ENCODE assay signal across 12 cellular contexts in genomic region chr4:38980903-38981676, GRCh38. TPM values are rescaled to one million over a fixed set of nuclear protein-coding genes. Genes with fewer than 3 reads are reported as not detected.
DNase-seq lines count a peak whose midpoint lies in the region; ATAC-seq and TF ChIP-seq lines count a peak whose summit lies in the region.
"Had no signal": no experiment of that assay in that cellular context is flagged by ENCODE, and none has a peak within 500 bp of the region (broad histone marks: within the 10 kb centered on the region; RNA-seq: fewer than 3 reads in every experiment).

No MANE protein-coding gene starts in this region.

- CTCF ChIA-PET in activated naive CD4-positive, alpha-beta T cell treated with anti-CD3 and anti-CD28 coated beads, Interleukin-2, amount 10 ng/mL, durations not matched to agents 7 days and 5 days (lab: Charles Lee) = interaction anchor here (1.4 kb wide), 1 partner anchor 78 kb away, joined by 3 read pairs; no protein-coding TSS in a partner anchor

- no peak for ATAC-seq in GM19467 (IDR thresholded peaks at IDR 0.05; ENCODE audit: unreplicated experiment)
- ATAC-seq in HG02798 (IDR thresholded peaks at IDR 0.05; ENCODE audit: poor library complexity, unreplicated experiment) = no peak
- ATAC-seq in stimulated activated naive B cell treated with anti-CD40 and anti-IgM and Interleukin-4, amounts not matched to agents 10 μg/mL and 1 μg/mL and 100 μg/mL, for 72 hours (replicated peaks) = no peak

- H3K27me3 Mint-ChIP-seq in activated naive CD4-positive, alpha-beta T cell treated with anti-CD3 and anti-CD28 coated beads, Interleukin-2, amount 10 ng/mL, durations not matched to agents 7 days and 5 days = no peaks in the 10 kb centered on the region
- H3K27me3 Mint-ChIP-seq in brain = no peaks in the 10 kb centered on the region
- H3K27me3 Mint-ChIP-seq in stimulated activated naive B cell treated with anti-CD40 and anti-IgM and Interleukin-4, amounts not matched to agents 10 μg/mL and 1 μg/mL and 100 μg/mL, for 72 hours = no peaks in the 10 kb centered on the region
- H3K27me3 Mint-ChIP-seq: CD4-positive, alpha-beta T cell had no signal

- 69% methylated on average over 7 of the region's 7 CpGs for WGBS in smooth muscle cell (ENCODE audit: low lambda C conversion rate)

- H3K9me3 Mint-ChIP-seq in activated naive CD4-positive, alpha-beta T cell treated with anti-CD3 and anti-CD28 coated beads, Interleukin-2, amount 10 ng/mL, durations not matched to agents 7 days and 5 days = no peaks in the 10 kb centered on the region
- H3K9me3 Mint-ChIP-seq in brain = no peaks in the 10 kb centered on the region
- no peaks in the 10 kb centered on the region for H3K9me3 Mint-ChIP-seq in stimulated activated naive B cell treated with anti-CD40 and anti-IgM and Interleukin-4, amounts not matched to agents 10 μg/mL and 1 μg/mL and 100 μg/mL, for 72 hours
- H3K9me3 Mint-ChIP-seq: CD4-positive, alpha-beta T cell had no signal

- H3K36me3 Mint-ChIP-seq in activated naive CD4-positive, alpha-beta T cell treated with anti-CD3 and anti-CD28 coated beads, Interleukin-2, amount 10 ng/mL, durations not matched to agents 7 days and 5 days = peaks cover 78% of the 10 kb centered on the region
- no peaks in the 10 kb centered on the region for H3K36me3 Mint-ChIP-seq in brain
- peaks cover 18 to 38% of the 10 kb centered on the region in 2 donors for H3K36me3 Mint-ChIP-seq in stimulated activated naive B cell treated with anti-CD40 and anti-IgM and Interleukin-4, amounts not matched to agents 10 μg/mL and 1 μg/mL and 100 μg/mL, for 72 hours

- H2AFZ ChIP-seq in smooth muscle cell (ENCODE audit: low read depth) = peak overlapping the region; percentile 21

- no peaks in the 10 kb centered on the region for H3K9me3 ChIP-seq in smooth muscle cell (replicated peaks; ENCODE audit: low read depth)
- H3K9me3 ChIP-seq: esophagus squamous epithelium had no signal

- H3K4me2 ChIP-seq in smooth muscle cell = peak overlapping the region; percentile 10

- H3K27me3 ChIP-seq in smooth muscle cell (ENCODE audit: low read depth) = no peaks in the 10 kb centered on the region
- H3K27me3 ChIP-seq: esophagus squamous epithelium had no signal

- no peaks in the 10 kb centered on the region for H4K20me1 ChIP-seq in smooth muscle cell (ENCODE audit: low read depth)

- H3K27ac Mint-ChIP-seq in activated naive CD4-positive, alpha-beta T cell treated with anti-CD3 and anti-CD28 coated beads, Interleukin-2, amount 10 ng/mL, durations not matched to agents 7 days and 5 days = peak overlapping the region; percentile 76
- H3K27ac Mint-ChIP-seq in brain = peak overlapping the region; percentile 11 to 71 (median 31)
- no peak overlapping the region for H3K27ac Mint-ChIP-seq in stimulated activated naive B cell treated with anti-CD40 and anti-IgM and Interleukin-4, amounts not matched to agents 10 μg/mL and 1 μg/mL and 100 μg/mL, for 72 hours
- H3K27ac Mint-ChIP-seq: CD4-positive, alpha-beta T cell had no signal

- H3K4me1 Mint-ChIP-seq in activated naive CD4-positive, alpha-beta T cell treated with anti-CD3 and anti-CD28 coated beads, Interleukin-2, amount 10 ng/mL, durations not matched to agents 7 days and 5 days = peaks cover 54% of the 10 kb centered on the region
- H3K4me1 Mint-ChIP-seq in brain = peaks cover 61% of the 10 kb centered on the region
- H3K4me1 Mint-ChIP-seq in stimulated activated naive B cell treated with anti-CD40 and anti-IgM and Interleukin-4, amounts not matched to agents 10 μg/mL and 1 μg/mL and 100 μg/mL, for 72 hours = peaks cover 19 to 25% of the 10 kb centered on the region in 2 donors

- no peak overlapping the region for H3K4me3 Mint-ChIP-seq in activated naive CD4-positive, alpha-beta T cell treated with anti-CD3 and anti-CD28 coated beads, Interleukin-2, amount 10 ng/mL, durations not matched to agents 7 days and 5 days
- no peak overlapping the region for H3K4me3 Mint-ChIP-seq in brain
- H3K4me3 Mint-ChIP-seq in stimulated activated naive B cell treated with anti-CD40 and anti-IgM and Interleukin-4, amounts not matched to agents 10 μg/mL and 1 μg/mL and 100 μg/mL, for 72 hours = no peak overlapping the region
- H3K4me3 Mint-ChIP-seq: CD4-positive, alpha-beta T cell had no signal

- H3K9ac ChIP-seq in smooth muscle cell (ENCODE audit: low read depth) = no peak overlapping the region

- peak overlapping the region; percentile 3 for H3K27ac ChIP-seq in smooth muscle cell (ENCODE audit: low read depth)

- peak; percentile 21 for DNase-seq in activated naive CD4-positive, alpha-beta T cell treated with anti-CD3 and anti-CD28 coated beads, Interleukin-2, amount 10 ng/mL, durations not matched to agents 7 days and 5 days
- DNase-seq in activated naive CD4-positive, alpha-beta T cell treated with Interleukin-2 at 50 U/mL for 16 hours = no peak
- peak; percentile 79 for DNase-seq in M059J (ENCODE audit: low read depth)
- DNase-seq in smooth muscle cell (lab: John Stamatoyannopoulos, UW; ENCODE audit: unreplicated experiment) = no peak
- DNase-seq in stimulated activated naive B cell treated with anti-CD40 and anti-IgM and Interleukin-4, amounts not matched to agents 10 μg/mL and 1 μg/mL and 100 μg/mL, for 72 hours = no peak
- DNase-seq: activated effector memory CD4-positive, alpha-beta T cell treated with Interleukin-2 at 50 U/mL for 16 hours; CD4-positive, alpha-beta T cell; esophagus squamous epithelium; NCI-H187 had no signal

- no peaks in the 10 kb centered on the region for H3K36me3 ChIP-seq in smooth muscle cell (ENCODE audit: low read depth)
- H3K36me3 ChIP-seq: esophagus squamous epithelium had no signal

- no peak overlapping the region for H3K4me3 ChIP-seq in smooth muscle cell
- H3K4me3 ChIP-seq: esophagus squamous epithelium had no signal

- peaks cover 11% of the 10 kb centered on the region for H3F3A ChIP-seq in smooth muscle cell (ENCODE audit: low read depth)

- no peaks in the 10 kb centered on the region for H3K79me2 ChIP-seq in smooth muscle cell (ENCODE audit: low read depth)

- H3K4me1 ChIP-seq in smooth muscle cell (ENCODE audit: low read depth) = peaks cover 21% of the 10 kb centered on the region

- TF ChIP-seq CTCF in brain (conservative IDR thresholded peaks at IDR 0.05) (no peak), smooth muscle cell (IDR thresholded peaks at IDR 0.05; ENCODE audit: borderline replicate concordance, insufficient read depth, poor library complexity, severe bottlenecking) (no peak)

RNA-seq across cellular contexts. Expression of gene TMEM156, which starts 51.1 kb away (rescaled TPM):
- total RNA-seq in M059J (2014; rRNA removed; shearing (Covaris generic)) = 0.37 and 3.9 TPM in 2 replicates
- polyA plus RNA-seq in brain (ENCODE audit: insufficient read depth, low read depth, low replicate concordance) (0.27 TPM), smooth muscle cell (0.71 TPM in 1 of 2 replicates, not detected in the other)
- total RNA-seq in smooth muscle cell = 0.04 TPM in 1 of 2 replicates, not detected in the other

Comparison
In these comparisons a context has a peak if more than half of its experiments do, and no peak if none do; other contexts are left out.
1. DNase-seq: peak in activated naive CD4-positive, alpha-beta T cell treated with anti-CD3 and anti-CD28 coated beads, Interleukin-2, amount 10 ng/mL, durations not matched to agents 7 days and 5 days (single experiment) and M059J (single experiment); none in activated naive CD4-positive, alpha-beta T cell treated with Interleukin-2 at 50 U/mL for 16 hours (single experiment), smooth muscle cell (single experiment) and stimulated activated naive B cell treated with anti-CD40 and anti-IgM and Interleukin-4, amounts not matched to agents 10 μg/mL and 1 μg/mL and 100 μg/mL, for 72 hours (single experiment).